Comparison of ENCODE assay signal across 8 cellular contexts in genomic region chr18:63994783-63995399, GRCh38. TPM values are rescaled to one million over a fixed set of nuclear protein-coding genes. Genes with fewer than 3 reads are reported as not detected.
DNase-seq lines count a peak whose midpoint lies in the region; ATAC-seq, FAIRE-seq and TF ChIP-seq lines count a peak whose summit lies in the region.

No MANE protein-coding gene starts in this region.

- H3K36me3 Mint-ChIP-seq in osteocyte (ENCODE audit: unreplicated experiment) = no peaks in the 10 kb centered on the region

- no peak for DNase-seq in D721Med (ENCODE audit: insufficient read length, low spot score)
- DNase-seq in NCI-H2171 treated with DMSO at 0.1 percent for 48 hours (lab: John Stamatoyannopoulos, UW) = peak; percentile 70
- peak; percentile 49 to 55 for DNase-seq in activated T-cell treated with anti-CD3 and anti-CD28 coated beads, Interleukin-2, amount 50 U/mL, for 48 hours
- peak; percentile 51 for DNase-seq in foreskin melanocyte
- peak; percentile 87 for DNase-seq in osteocyte (ENCODE audit: extremely low spot score, unreplicated experiment)
- no peak for DNase-seq in SW 1271 (lab: John Stamatoyannopoulos, UW)
- DNase-seq in NCI-H2029 treated with DMSO at 0.1 percent for 48 hours (lab: John Stamatoyannopoulos, UW) = no peak

- peak; percentile 58 for ATAC-seq in GM21723 (IDR thresholded peaks at IDR 0.05; ENCODE audit: unreplicated experiment)

- H3K27me3 Mint-ChIP-seq in osteocyte (ENCODE audit: unreplicated experiment) = no peaks in the 10 kb centered on the region

- TF ChIP-seq CTCF in D721Med (IDR thresholded peaks at IDR 0.05; ENCODE audit: insufficient read depth, missing control alignments) (peak; percentile 91), osteocyte (IDR thresholded peaks at IDR 0.05) (peak; percentile 91)

- H3K27ac Mint-ChIP-seq in osteocyte (ENCODE audit: unreplicated experiment) = peak overlapping the region; percentile 27

- no peaks in the 10 kb centered on the region for H3K9me3 Mint-ChIP-seq in osteocyte (ENCODE audit: unreplicated experiment)

- FAIRE-seq in D721Med (lab: Jason Lieb, UNC) = peak; percentile 97

- H3K4me1 Mint-ChIP-seq in osteocyte (ENCODE audit: unreplicated experiment) = peaks cover 2% of the 10 kb centered on the region

- H3K4me3 Mint-ChIP-seq in osteocyte (ENCODE audit: unreplicated experiment) = no peak overlapping the region

RNA-seq across cellular contexts. Expression of gene SERPINB8, which starts 25.0 kb away (rescaled TPM):
- total RNA-seq in osteocyte = 8.0 and 8.5 TPM in 2 replicates

RNA-seq across cellular contexts. Expression of gene HMSD, which starts 45.8 kb away (rescaled TPM):
- total RNA-seq in osteocyte = not detected in 2 replicates

Comparison
In these comparisons a context has a peak if more than half of its experiments do, and no peak if none do; other contexts are left out.
1. DNase-seq: peak in NCI-H2171 treated with DMSO at 0.1 percent for 48 hours (single experiment), activated T-cell treated with anti-CD3 and anti-CD28 coated beads, Interleukin-2, amount 50 U/mL, for 48 hours (2 of 2), foreskin melanocyte (single experiment) and osteocyte (single experiment); none in D721Med (single experiment), SW 1271 (0 of 2) and NCI-H2029 treated with DMSO at 0.1 percent for 48 hours (single experiment).